In genomic region chr9:100063185-100063584, GRCh38 we compare ENCODE assay signal across 17 cellular contexts. TPM values are rescaled to one million over a fixed set of nuclear protein-coding genes. Genes with fewer than 3 reads are reported as not detected.
DNase-seq lines count a peak whose midpoint lies in the region; ATAC-seq and TF ChIP-seq lines count a peak whose summit lies in the region.
"Had no signal": no experiment of that assay in that cellular context is flagged by ENCODE, and none has a peak within 500 bp of the region (broad histone marks: within the 10 kb centered on the region; RNA-seq: fewer than 3 reads in every experiment).

No MANE protein-coding gene starts in this region.

- DNase-seq in ELR (ENCODE audit: low read depth) = peak; percentile 7
- DNase-seq in right lobe of liver = no peak
- DNase-seq in lower leg skin (ENCODE audit: low spot score in 2 of 2) = no peak
- no peak for DNase-seq in NCI-H1048 (lab: John Stamatoyannopoulos, UW)
- no peak for DNase-seq in NCI-H187 (lab: John Stamatoyannopoulos, UW)
- DNase-seq: activated CD4-positive, CD25-positive, alpha-beta regulatory T cell treated with anti-CD3 and anti-CD28 coated beads, Interleukin-2, amount 50 U/mL, for 72 hours; activated naive CD8-positive, alpha-beta T cell treated with anti-CD3 and anti-CD28 coated beads for 36 hours; brain microvascular endothelial cell; CD4-positive, alpha-beta T cell; DMS79; left cardiac atrium; NCI-H1694 treated with DMSO at 0.1 percent for 48 hours; NCI-H2227 treated with DMSO at 0.1 percent for 48 hours had no signal

- intact Hi-C loops in right lobe of liver (cut with DNase I) = no loop called here
- intact Hi-C loops in lower leg skin (cut with DNase I; ENCODE audit: low total_unique reads) = no loop called here

- no peak for TF ChIP-seq CTCF in right lobe of liver (IDR thresholded peaks at IDR 0.05)
- no peak for TF ChIP-seq CTCF in lower leg skin (IDR thresholded peaks at IDR 0.05)

- no peaks in the 10 kb centered on the region for H3K36me3 ChIP-seq in HUES6 (ENCODE audit: control insufficient read depth, insufficient read depth, low read length)
- H3K36me3 ChIP-seq in endocrine pancreas (ENCODE audit: control insufficient read depth, insufficient read depth, low read length) = peaks cover under 1% of the 10 kb centered on the region
- peaks cover 0 to 6% (median 2%) of the 10 kb centered on the region in 4 donors for H3K36me3 ChIP-seq in right lobe of liver
- H3K36me3 ChIP-seq: brain microvascular endothelial cell had no signal

- 34% methylated on average over 3 of the region's 3 CpGs for WGBS in right lobe of liver (ENCODE audit: insufficient coverage, low coverage, low lambda C conversion rate, missing lambda C conversion rate)
- 56 to 58% methylated on average over 3 of the region's 3 CpGs for WGBS in lower leg skin, 2 donors

- peaks cover 7% of the 10 kb centered on the region; the same call in 1 of the 2 replicates for H3K9me3 ChIP-seq in HUES6 (ENCODE audit: control insufficient read depth, insufficient read depth, low read depth, low read length)
- H3K9me3 ChIP-seq in endocrine pancreas (ENCODE audit: control insufficient read depth, low read length) = no peaks in the 10 kb centered on the region
- H3K9me3 ChIP-seq in right lobe of liver = no peaks in the 10 kb centered on the region

- H3K9ac ChIP-seq in HUES6 (ENCODE audit: low read length) (no peak overlapping the region), endocrine pancreas (ENCODE audit: control insufficient read depth, insufficient read depth, low read length) (no peak overlapping the region)

- ATAC-seq in right lobe of liver = peak; percentile 57 to 88 (median 81)
- ATAC-seq in GM21447 (IDR thresholded peaks at IDR 0.05; ENCODE audit: unreplicated experiment) = no peak
- ATAC-seq: stimulated activated effector memory CD8-positive, alpha-beta T cell treated with anti-CD3 and anti-CD28 coated beads, Interleukin-12 subunit alpha, Interleukin-12 subunit beta, amount 100 ng/mL, for 72 hours had no signal

- no peak for TF ChIP-seq POLR2A in right lobe of liver (IDR thresholded peaks at IDR 0.05)
- no peak for TF ChIP-seq POLR2A in lower leg skin (IDR thresholded peaks at IDR 0.05)

- H3K27ac ChIP-seq in HUES6 (ENCODE audit: low read depth, low read length) = no peak overlapping the region
- no peak overlapping the region for H3K27ac ChIP-seq in right lobe of liver
- H3K27ac ChIP-seq: brain microvascular endothelial cell had no signal

- H3K4me1 ChIP-seq in HUES6 (ENCODE audit: control insufficient read depth, insufficient read depth, low read length) (peaks cover 16% of the 10 kb centered on the region), endocrine pancreas (ENCODE audit: control insufficient read depth, insufficient read depth, low read length) (peaks cover 18% of the 10 kb centered on the region), right lobe of liver (peaks cover 0 to 11% (median 0%) of the 10 kb centered on the region in 4 donors)

- H3K4me3 ChIP-seq in HUES6 (ENCODE audit: low read depth, low read length) (peak overlapping the region; percentile 29), endocrine pancreas (ENCODE audit: control insufficient read depth, insufficient read depth, low read length) (peak overlapping the region; percentile 26), right lobe of liver (no peak overlapping the region), lower leg skin (ENCODE audit: low read depth, poor library complexity, severe bottlenecking) (no peak overlapping the region)

- H3K27me3 ChIP-seq in HUES6 (ENCODE audit: control insufficient read depth, insufficient read depth, low read length) (no peaks in the 10 kb centered on the region), endocrine pancreas (ENCODE audit: control insufficient read depth, insufficient read depth, low read length) (no peaks in the 10 kb centered on the region), right lobe of liver (no peaks in the 10 kb centered on the region)
- H3K27me3 ChIP-seq: brain microvascular endothelial cell had no signal

RNA-seq across cellular contexts. Expression of gene ERP44, which starts 35.6 kb away (rescaled TPM):
- total RNA-seq in right lobe of liver (10 to 100 TPM; 16.8 to 21.4 (median 18.5) TPM), lower leg skin (10 to 100 TPM; 10.1 to 15.7 (median 13.0) TPM)

RNA-seq across cellular contexts. Expression of gene INVS, which starts 35.9 kb away (rescaled TPM):
- total RNA-seq in right lobe of liver (10 to 100 TPM; 10.6 to 23.2 (median 16.8) TPM), lower leg skin (10 to 100 TPM in 2 of 4 donors, 1 to 10 TPM in 2; 8.3 to 14.4 (median 10.8) TPM)

Comparison
In these comparisons a context has a peak if more than half of its experiments do, and no peak if none do; other contexts are left out.
1. H3K4me3 ChIP-seq: peak in HUES6 (single experiment) and endocrine pancreas (single experiment); none in right lobe of liver (0 of 3) and lower leg skin (single experiment).